Comparison of ENCODE assay signal across 15 cellular contexts in the genomic region with DNA sequence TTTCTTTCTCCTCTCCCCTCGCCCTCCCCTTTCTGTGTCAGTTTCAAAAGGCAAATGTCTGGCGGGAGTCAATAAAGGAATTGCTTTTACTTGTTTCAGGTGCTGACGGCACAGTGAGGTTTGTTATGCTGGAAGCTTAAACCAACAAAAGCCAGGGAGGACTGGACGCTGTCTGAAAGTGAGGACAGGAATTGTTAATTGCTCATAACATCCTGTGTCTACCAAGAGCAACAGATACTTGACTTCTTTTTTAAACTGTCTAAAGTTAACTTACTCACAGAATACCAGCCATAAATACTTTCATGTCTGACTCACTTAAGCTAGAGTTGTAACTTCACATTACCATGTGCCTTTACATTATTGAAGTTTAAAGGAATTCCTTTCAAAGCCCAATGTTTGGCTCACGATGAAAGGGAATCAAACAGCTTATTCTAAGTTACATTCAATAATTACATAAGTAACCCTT.
DNase-seq lines count a peak whose midpoint lies in the region; ATAC-seq and TF ChIP-seq lines count a peak whose summit lies in the region.
"Had no signal": no experiment of that assay in that cellular context is flagged by ENCODE, and none has a peak within 500 bp of the region (broad histone marks: within the 10 kb centered on the region; RNA-seq: fewer than 3 reads in every experiment).

No MANE protein-coding gene starts in this region.

- no peaks in the 10 kb centered on the region for H3K79me2 ChIP-seq in hepatocyte
- no peaks in the 10 kb centered on the region for H3K79me2 ChIP-seq in H9 (ENCODE audit: insufficient read depth, low read length)

- dilution Hi-C loops in IMR-90 (cut with HindIII; ENCODE audit: low sequenced_read_pairs, unreplicated experiment) = no loop called here

- H3K56ac ChIP-seq in IMR-90 (ENCODE audit: extremely low read depth, insufficient read depth, low read length) = no peak overlapping the region
- H3K56ac ChIP-seq in H9 (ENCODE audit: insufficient read length, low read depth, low read length) = no peak overlapping the region

- no peak overlapping the region for H2BK20ac ChIP-seq in IMR-90 (ENCODE audit: low read depth, low read length)
- no peak overlapping the region for H2BK20ac ChIP-seq in H9 (ENCODE audit: low read depth, low read length, poor library complexity, severe bottlenecking)

- H3K79me1 ChIP-seq in IMR-90 (ENCODE audit: low read depth in 1 of 2, low read length in 2 of 2) = no peaks in the 10 kb centered on the region
- no peaks in the 10 kb centered on the region for H3K79me1 ChIP-seq in H9 (ENCODE audit: insufficient read depth, low read depth, low read length, poor library complexity, severe bottlenecking)

- no peaks in the 10 kb centered on the region for H3K23me2 ChIP-seq in H9 (ENCODE audit: insufficient read length, low read depth, low read length, poor library complexity, severe bottlenecking)

- H3K27me3 ChIP-seq in IMR-90 (ENCODE audit: control insufficient read depth, insufficient read depth, low read length) (no peaks in the 10 kb centered on the region), RWPE2 (ENCODE audit: insufficient read depth, poor library complexity, severe bottlenecking) (no peaks in the 10 kb centered on the region), hepatocyte (no peaks in the 10 kb centered on the region), sigmoid colon (no peaks in the 10 kb centered on the region), H9 (ENCODE audit: insufficient read depth, low read length) (no peaks in the 10 kb centered on the region)
- H3K27me3 ChIP-seq: cardiac muscle cell, thyroid gland had no signal

- TF ChIP-seq RAD21 in IMR-90 (IDR thresholded peaks at IDR 0.05; ENCODE audit: low read length) = no peak

- H2AFZ ChIP-seq in IMR-90 (replicated peaks; ENCODE audit: low read length, poor library complexity) (no peak overlapping the region), hepatocyte (no peak overlapping the region), H9 (ENCODE audit: low read length) (no peak overlapping the region)

- no peaks in the 10 kb centered on the region for H3K9me1 ChIP-seq in IMR-90 (ENCODE audit: insufficient read depth, low read length)

- H4K5ac ChIP-seq in IMR-90 (ENCODE audit: low read depth, low read length) = no peak overlapping the region
- H4K5ac ChIP-seq in H9 (ENCODE audit: insufficient read length, low read depth, low read length) = no peak overlapping the region

- TF ChIP-seq CTCF in IMR-90 (conservative IDR thresholded peaks at IDR 0.05; ENCODE audit: low read depth, low read length) (no peak), RWPE2 (IDR thresholded peaks at IDR 0.05; ENCODE audit: poor library complexity, severe bottlenecking) (no peak), hepatocyte (IDR thresholded peaks at IDR 0.05; ENCODE audit: poor library complexity) (no peak), sigmoid colon (IDR thresholded peaks at IDR 0.05) (no peak), H9 (conservative IDR thresholded peaks at IDR 0.05) (no peak)

- intact Hi-C loops in IMR-90 (cut with micrococcal nuclease) = no loop called here
- intact Hi-C loops in sigmoid colon (cut with DNase I) = no loop called here

- POLR2A ChIA-PET in IMR-90 (lab: Charles Lee; ENCODE audit: unreplicated experiment) = no interaction called here

- no peak overlapping the region for H4K8ac ChIP-seq in IMR-90 (ENCODE audit: low read depth in 2 of 2, low read length in 2 of 2)
- no peak overlapping the region for H4K8ac ChIP-seq in H9 (replicated peaks; ENCODE audit: insufficient read length, low read depth, low read length)

- no peaks in the 10 kb centered on the region for H3K9me2 ChIP-seq in hepatocyte (replicated peaks; ENCODE audit: insufficient read depth)

- H3K4me3 Mint-ChIP-seq in H9 = no peak overlapping the region

- H3K27me3 Mint-ChIP-seq in H9 (ENCODE audit: low read depth) = peaks cover 10% of the 10 kb centered on the region

- H3T11ph ChIP-seq in H9 (ENCODE audit: low read length) = no peak overlapping the region

- H3K4me3 ChIP-seq in IMR-90 (ENCODE audit: insufficient read depth, low read depth, low read length) = no peak overlapping the region
- H3K4me3 ChIP-seq in RWPE2 (ENCODE audit: severe bottlenecking) = no peak overlapping the region
- no peak overlapping the region for H3K4me3 ChIP-seq in hepatocyte
- H3K4me3 ChIP-seq in sigmoid colon = no peak overlapping the region
- H3K4me3 ChIP-seq: cardiac muscle cell, GM12878, prostate gland, thyroid gland had no signal

- BruUV-seq in IMR-90 (replicated peaks; lab: Mats Ljungman, UMichigan) = no TSS peak

- H3K4me1 ChIP-seq in IMR-90 (ENCODE audit: control insufficient read depth, insufficient read depth, low read length) (no peaks in the 10 kb centered on the region), RWPE2 (ENCODE audit: insufficient read depth, poor library complexity, severe bottlenecking) (peaks cover 16% of the 10 kb centered on the region), hepatocyte (ENCODE audit: insufficient read depth) (peaks cover 8% of the 10 kb centered on the region), sigmoid colon (peaks cover 0 to 11% (median 6%) of the 10 kb centered on the region in 4 donors), H9 (ENCODE audit: insufficient read depth, low read length) (no peaks in the 10 kb centered on the region)
- H3K4me1 ChIP-seq: prostate gland, thyroid gland had no signal

- peak; percentile 42; the same call in 1 of the 2 replicates for ATAC-seq in IMR-90 (ENCODE audit: low read depth)
- peak; percentile 95 for ATAC-seq in RWPE2 (ENCODE audit: low read depth)
- ATAC-seq: GM12878 had no signal

- H2BK5ac ChIP-seq in IMR-90 (ENCODE audit: low read depth, low read length, poor library complexity, severe bottlenecking) = no peak overlapping the region
- no peak overlapping the region for H2BK5ac ChIP-seq in H9 (ENCODE audit: insufficient read length, low read length)

- H3K4me1 Mint-ChIP-seq in H9 = no peaks in the 10 kb centered on the region

- H3K14ac ChIP-seq in IMR-90 (replicated peaks; ENCODE audit: low read depth, low read length) (no peak overlapping the region), H9 (ENCODE audit: insufficient read depth, low read length) (no peak overlapping the region)

- TF ChIP-seq POLR2A in IMR-90 (IDR thresholded peaks at IDR 0.05; ENCODE audit: low read depth, low read length) = no peak
- no peak for TF ChIP-seq POLR2A in sigmoid colon (IDR thresholded peaks at IDR 0.05)

- DNase-seq in IMR-90 (peak; percentile 5), RWPE2 (ENCODE audit: low spot score) (no peak), hepatocyte (ENCODE audit: low spot score) (peak; percentile 66), sigmoid colon (peak; percentile 1), NCI-H226 (no peak), H9 (no peak), T-helper 9 cell (no peak)
- DNase-seq: activated CD4-positive, CD25-positive, alpha-beta regulatory T cell; activated naive CD4-positive, alpha-beta T cell treated with Interleukin-2 at 50 U/mL for 16 hours; EL; stimulated activated CD4-positive, alpha-beta T cell treated with anti-CD3 and anti-CD28 coated beads, Interleukin-1b, Interleukin-23, amount 100 ng/mL, for 48 hours had no signal

- no peak overlapping the region for H2BK120ac ChIP-seq in IMR-90 (ENCODE audit: low read depth, low read length)
- no peak overlapping the region for H2BK120ac ChIP-seq in H9 (ENCODE audit: low read depth, low read length, poor library complexity, severe bottlenecking)

- H3K27ac Mint-ChIP-seq in H9 = no peak overlapping the region

- H4K91ac ChIP-seq in IMR-90 (ENCODE audit: insufficient read depth, low read depth, low read length) (no peak overlapping the region), H9 (ENCODE audit: insufficient read length, low read depth, low read length) (no peak overlapping the region)

- peaks cover 10 to 29% of the 10 kb centered on the region in 2 experiments for H3K9me3 Mint-ChIP-seq in H9

- H3K27ac ChIP-seq in IMR-90 (ENCODE audit: insufficient read depth, low read length) (no peak overlapping the region), RWPE2 (ENCODE audit: poor library complexity, severe bottlenecking) (peak overlapping the region; percentile 67), hepatocyte (peak overlapping the region; percentile 73), sigmoid colon (no peak overlapping the region), H9 (ENCODE audit: insufficient read length, low read depth, low read length) (no peak overlapping the region)
- H3K27ac ChIP-seq: cardiac muscle cell, prostate gland, thyroid gland had no signal

- WGBS in IMR-90 (ENCODE audit: extremely low coverage in 2 of 2, insufficient read length in 1 of 2), 2 experiments = no CpG with 5 or more reads among the region's 5 CpGs
- 10% methylated on average over 5 of the region's 5 CpGs for WGBS in hepatocyte (ENCODE audit: low lambda C conversion rate, missing lambda C conversion rate)
- WGBS in sigmoid colon, 2 donors = 7 to 26% methylated on average over 5 of the region's 5 CpGs
- WGBS in H9 (ENCODE audit: extremely low coverage, insufficient read length, low lambda C conversion rate) = no CpG with 5 or more reads among the region's 5 CpGs

- H3K4me2 ChIP-seq in IMR-90 (ENCODE audit: low read depth, low read length) (no peak overlapping the region), hepatocyte (peak overlapping the region; percentile 55), H9 (ENCODE audit: insufficient read depth, insufficient read length, low read length) (no peak overlapping the region)

- H3K23ac ChIP-seq in IMR-90 (ENCODE audit: low read depth, low read length) = no peak overlapping the region
- no peak overlapping the region for H3K23ac ChIP-seq in H9 (ENCODE audit: insufficient read length, low read depth, low read length)

- no peak for TF ChIP-seq EP300 in sigmoid colon (IDR thresholded peaks at IDR 0.05)

- CTCF ChIA-PET in IMR-90 (lab: Yijun Ruan, JAX) = no interaction called here

- H3K9ac ChIP-seq in IMR-90 (ENCODE audit: low read depth, low read length) (no peak overlapping the region), H9 (ENCODE audit: extremely low read depth, insufficient read length, low read length) (no peak overlapping the region)

- H2BK15ac ChIP-seq in IMR-90 (ENCODE audit: low read depth, low read length) (no peak overlapping the region), H9 (ENCODE audit: low read depth, low read length) (no peak overlapping the region)

- in situ Hi-C loops in IMR-90 (cut with MboI; ENCODE audit: low sequenced_read_pairs) = no loop called here

- no peak overlapping the region for H2BK12ac ChIP-seq in H9 (ENCODE audit: insufficient read length, low read depth, low read length)

- no peaks in the 10 kb centered on the region for H4K20me1 ChIP-seq in IMR-90 (ENCODE audit: insufficient read depth, low read length)
- no peaks in the 10 kb centered on the region for H4K20me1 ChIP-seq in hepatocyte (ENCODE audit: insufficient read depth, poor library complexity, severe bottlenecking)
- no peaks in the 10 kb centered on the region for H4K20me1 ChIP-seq in H9 (ENCODE audit: control insufficient read depth, insufficient read depth, insufficient read length)

- H3K4ac ChIP-seq in IMR-90 (ENCODE audit: low read depth, low read length) (no peak overlapping the region), H9 (ENCODE audit: low read depth, low read length) (no peak overlapping the region)

- no peak overlapping the region for H3K18ac ChIP-seq in IMR-90 (ENCODE audit: low read depth, low read length)
- no peak overlapping the region for H3K18ac ChIP-seq in H9 (ENCODE audit: insufficient read length, low read depth, low read length)

- H3K36me3 Mint-ChIP-seq in H9 (ENCODE audit: insufficient read depth in 1 of 3, low read depth in 3 of 3) = peaks cover 0 to 4% (median 2%) of the 10 kb centered on the region in 3 experiments; a peak in 3 of 7 replicates

- H3K36me3 ChIP-seq in IMR-90 (ENCODE audit: control insufficient read depth, insufficient read depth, low read length) (no peaks in the 10 kb centered on the region), RWPE2 (ENCODE audit: low read depth) (no peaks in the 10 kb centered on the region), hepatocyte (replicated peaks; ENCODE audit: insufficient read depth, low read depth) (no peaks in the 10 kb centered on the region), sigmoid colon (no peaks in the 10 kb centered on the region)
- H3K36me3 ChIP-seq: cardiac muscle cell, prostate gland, thyroid gland had no signal

- no peak overlapping the region for H2AK9ac ChIP-seq in IMR-90 (replicated peaks; ENCODE audit: low read depth, low read length, poor library complexity)

- peaks cover 47% of the 10 kb centered on the region for H3K9me3 ChIP-seq in IMR-90 (ENCODE audit: control insufficient read depth, insufficient read depth, low read length)
- H3K9me3 ChIP-seq in RWPE2 (ENCODE audit: severe bottlenecking) = no peaks in the 10 kb centered on the region
- no peaks in the 10 kb centered on the region for H3K9me3 ChIP-seq in hepatocyte (ENCODE audit: low read depth)
- no peaks in the 10 kb centered on the region for H3K9me3 ChIP-seq in sigmoid colon
- no peaks in the 10 kb centered on the region for H3K9me3 ChIP-seq in H9 (ENCODE audit: control insufficient read depth, low read depth, low read length)
- H3K9me3 ChIP-seq: prostate gland, thyroid gland had no signal

- H2AK5ac ChIP-seq in IMR-90 (ENCODE audit: low read depth, low read length) = no peak overlapping the region
- H2AK5ac ChIP-seq in H9 (ENCODE audit: insufficient read length, low read length) = no peak overlapping the region

Comparison
In these comparisons a context has a peak if more than half of its experiments do, and no peak if none do; other contexts are left out.
1. DNase-seq: peak in IMR-90 (single experiment), hepatocyte (single experiment) and sigmoid colon (single experiment); none in RWPE2 (single experiment), NCI-H226 (single experiment), H9 (single experiment) and T-helper 9 cell (single experiment).
2. H3K27ac ChIP-seq: peak in RWPE2 (single experiment) and hepatocyte (single experiment); none in IMR-90 (single experiment), sigmoid colon (0 of 4) and H9 (single experiment).